Comparison of ENCODE assay signal across 2 cellular contexts in the genomic region with DNA sequence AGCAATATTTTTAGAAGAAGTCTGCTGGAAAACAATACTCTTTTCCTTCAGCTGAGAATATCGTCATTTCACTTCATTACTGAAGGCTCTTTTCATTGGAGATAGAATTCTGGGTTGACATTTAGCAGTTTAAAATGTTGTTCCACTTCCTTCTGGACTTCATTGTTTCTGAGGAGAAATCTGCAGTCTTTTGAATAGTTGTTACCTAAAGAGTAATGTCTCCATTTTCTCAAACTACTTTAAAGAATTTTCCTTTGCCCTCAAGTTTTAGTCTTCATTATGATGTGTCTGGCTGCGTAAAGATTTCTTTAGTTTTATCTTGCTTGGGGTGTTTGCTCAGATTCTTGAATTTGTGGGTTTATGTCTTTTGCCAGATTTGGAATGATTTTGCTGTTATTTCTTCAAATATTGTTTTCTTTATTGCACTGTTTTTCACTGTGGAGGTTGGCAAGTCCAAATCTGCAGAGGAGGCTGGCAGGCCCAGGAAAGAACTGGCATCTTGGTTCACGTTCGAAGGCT.
TF ChIP-seq lines count a peak whose summit lies in the region.

No MANE protein-coding gene starts in this region.

TF ChIP-seq in HepG2, 621 proteins besides CTCF, POLR2A, EP300 and RAD21 (continued from another document):
- TF ChIP-seq ZNF317 (CRISPR knock-in tag; IDR thresholded peaks at IDR 0.05), result peak; percentile 99
TF ChIP-seq in HepG2: peak in this region for 1.

TF ChIP-seq in GM12878, 131 proteins besides CTCF, POLR2A, EP300 and RAD21 (continued from another document):
- TF ChIP-seq PML (IDR thresholded peaks at IDR 0.05; ENCODE audit: low read length) (no peak), CBX5 (IDR thresholded peaks at IDR 0.05; ENCODE audit: low read depth) (peak; percentile 82)
